In the genomic region with DNA sequence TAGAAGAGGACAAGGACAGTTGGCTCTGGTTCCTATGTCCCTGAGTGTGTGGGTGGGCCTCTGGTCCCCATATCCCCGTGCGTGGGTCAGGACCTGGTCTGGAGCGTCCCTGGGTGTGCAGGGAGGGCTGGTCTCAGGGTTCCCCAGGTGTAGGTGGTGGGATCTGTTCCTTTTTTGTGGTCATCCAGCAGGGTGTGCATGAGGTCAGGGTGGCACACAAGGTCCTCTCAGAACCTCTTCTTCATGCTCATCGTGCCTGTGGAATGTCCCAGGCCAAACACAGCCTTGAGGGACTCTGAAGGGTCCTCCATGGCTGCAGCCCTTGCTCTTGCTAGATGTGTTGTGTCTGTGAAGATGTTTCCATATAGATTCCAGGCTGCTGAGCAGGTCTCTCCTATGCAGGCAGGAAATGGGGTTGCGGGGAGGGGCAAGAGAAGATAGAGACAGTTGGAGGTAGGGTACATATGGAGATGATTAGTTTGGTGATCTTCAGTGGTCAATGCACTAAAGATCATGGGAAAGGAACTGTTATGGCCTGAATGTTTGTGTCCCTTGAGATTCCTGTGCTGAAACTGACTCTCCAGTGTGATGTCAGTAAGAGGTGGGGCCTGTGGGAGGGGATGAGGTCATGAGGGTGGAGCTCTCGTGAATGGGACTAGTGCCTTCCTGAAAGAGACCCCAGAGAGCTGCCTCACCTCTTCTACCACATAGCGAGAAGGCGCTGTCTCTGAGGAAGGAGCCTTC, we compare ENCODE assay signal across 22 cellular contexts. TPM values are rescaled to one million over a fixed set of nuclear protein-coding genes. Genes with fewer than 3 reads are reported as not detected.
"Had no signal": no experiment of that assay in that cellular context is flagged by ENCODE, and none has a peak within 500 bp of the region (broad histone marks: within the 10 kb centered on the region; RNA-seq: fewer than 3 reads in every experiment).

No MANE protein-coding gene starts in this region.

- H3K36me3 ChIP-seq: breast epithelium, tibial nerve, uterus had no signal

- H3K4me1 ChIP-seq: breast epithelium, foreskin keratinocyte, tibial nerve, uterus had no signal

- H3K27ac ChIP-seq: breast epithelium, foreskin keratinocyte, tibial nerve, uterus had no signal

- ATAC-seq: activated T-cell treated with anti-CD3 and anti-CD28 coated beads, Interleukin-2, amount 50 U/mL, for 4 hours; foreskin keratinocyte; T-cell had no signal

- H3K27me3 ChIP-seq: breast epithelium, foreskin keratinocyte, tibial nerve, uterus had no signal

- H3K9me3 ChIP-seq: breast epithelium, uterus had no signal

- H3K4me3 ChIP-seq: breast epithelium, lung, tibial nerve, uterus had no signal

- DNase-seq: activated CD4-positive, alpha-beta T cell treated with anti-CD3 and anti-CD28 coated beads, Interleukin-2, amount 10 ng/mL, durations not matched to agents 7 days and 5 days; activated CD8-positive, alpha-beta memory T cell treated with anti-CD3 and anti-CD28 coated beads, Interleukin-2, amount 50 U/mL, for 4 hours; activated naive CD4-positive, alpha-beta T cell treated with anti-CD3 and anti-CD28 coated beads, Interleukin-2, amount 50 U/mL, for 16 hours; activated T-cell treated with anti-CD3 and anti-CD28 coated beads, Interleukin-2, amount 50 U/mL, for 4 hours; aorta; cerebellar nuclear complex; effector CD4-positive, alpha-beta T cell; foreskin keratinocyte; hippocampal formation; islet precursor cell; midbrain; occipital lobe; stimulated activated CD4-positive, alpha-beta T cell treated with anti-CD3 and anti-CD28 coated beads, Interleukin-12 subunit alpha, Interleukin-12 subunit beta, amount 100 ng/mL, for 4 hours; stimulated activated CD4-positive, alpha-beta T cell treated with anti-CD3 and anti-CD28 coated beads, Interleukin-1b, Interleukin-23, amount 100 ng/mL, for 48 hours; stimulated activated CD8-positive, alpha-beta memory T cell treated with anti-CD3 and anti-CD28 coated beads, Interleukin-4, amount 100 ng/mL, for 48 hours; T-cell; uterus had no signal

RNA-seq across cellular contexts. Expression of a gene that starts 53.1 kb away (rescaled TPM):
- total RNA-seq: activated CD4-positive, alpha-beta T cell treated with anti-CD3 and anti-CD28 coated beads, Interleukin-2, amount 10 ng/mL, durations not matched to agents 7 days and 5 days; activated T-cell treated with anti-CD3 and anti-CD28 coated beads, Interleukin-2, amount 50 U/mL, for 4 hours; esophagus mucosa; foreskin keratinocyte; progenitor cell of endocrine pancreas; T-cell had no signal
